In genomic region chr12:111369496-111370220, GRCh38 we compare ENCODE assay signal across 1 cellular context.
TF ChIP-seq lines count a peak whose summit lies in the region.

No MANE protein-coding gene starts in this region.

TF ChIP-seq in H1, 55 proteins besides CTCF, POLR2A, EP300 and RAD21:
- TF ChIP-seq JUND (IDR thresholded peaks at IDR 0.05; ENCODE audit: low read length) (no peak), EGR1 (IDR thresholded peaks at IDR 0.05; ENCODE audit: borderline replicate concordance, low read depth, low read length) (no peak), SP1 (IDR thresholded peaks at IDR 0.05; ENCODE audit: low read depth, low read length) (no peak), CTBP2 (IDR thresholded peaks at IDR 0.05; ENCODE audit: borderline replicate concordance, insufficient read depth, insufficient read length, low read length) (no peak), TCF12 (IDR thresholded peaks at IDR 0.05; ENCODE audit: low read depth, low read length) (no peak)
